In the genomic region with DNA sequence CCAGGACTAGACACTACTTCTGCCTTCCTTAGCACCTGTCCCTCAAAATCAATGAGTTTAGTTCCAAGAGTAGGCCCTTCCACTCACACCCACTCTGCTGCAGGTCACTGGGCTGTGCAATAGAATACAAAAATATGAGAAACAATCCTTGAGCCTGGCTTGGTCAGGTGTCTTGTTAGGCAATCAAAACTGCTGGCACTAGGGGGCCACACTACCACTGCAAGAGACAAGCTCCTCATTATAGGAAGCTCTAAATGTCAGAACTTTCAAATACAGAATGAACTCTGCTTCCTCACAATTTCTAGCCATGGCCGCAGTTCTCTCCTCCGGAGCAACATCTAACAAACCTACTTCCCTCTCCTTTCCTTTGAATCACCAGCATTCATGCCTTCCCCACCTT, we compare ENCODE assay signal across 7 cellular contexts. TPM values are rescaled to one million over a fixed set of nuclear protein-coding genes. Genes with fewer than 3 reads are reported as not detected.
DNase-seq lines count a peak whose midpoint lies in the region; ATAC-seq and TF ChIP-seq lines count a peak whose summit lies in the region.
"Not testable (repeated sequence)": the region's sequence is repeated elsewhere in the genome, so short reads cannot be mapped to it uniquely, and the experiment has no call there.

No MANE protein-coding gene starts in this region.

- not testable (repeated sequence) for H3K9ac ChIP-seq in NT2/D1 (ENCODE audit: insufficient read length, low read depth); neural progenitor cell

- peak in 2 of 4 donors; percentile 31 to 44 for ATAC-seq in heart left ventricle

- H3K9me3 Mint-ChIP-seq in neural progenitor cell: not testable (repeated sequence)

- peaks cover 19% of the 10 kb centered on the region for H3K36me3 Mint-ChIP-seq in neural progenitor cell

- not testable (repeated sequence) for H3K79me2 ChIP-seq in neural progenitor cell (ENCODE audit: low read depth)

- H3K4me1 Mint-ChIP-seq in neural progenitor cell: not testable (repeated sequence)

- H3K27ac Mint-ChIP-seq in neural progenitor cell: not testable (repeated sequence)

- intact Hi-C loops in heart left ventricle (cut with DNase I): not testable (repeated sequence)

- H4K20me1 ChIP-seq in neural progenitor cell (ENCODE audit: low read depth): not testable (repeated sequence)

- H3K27ac ChIP-seq in heart left ventricle, neural progenitor cell: not testable (repeated sequence)

- not testable (repeated sequence) for H3K36me3 ChIP-seq in NT2/D1 (ENCODE audit: insufficient read depth, insufficient read length, low read length); neural progenitor cell
- peaks cover 0 to 43% (median 30%) of the 10 kb centered on the region in 9 donors for H3K36me3 ChIP-seq in heart left ventricle

- H2AFZ ChIP-seq in neural progenitor cell (replicated peaks): not testable (repeated sequence)

- 75 to 89% (median 80%) methylated on average over 2 of the region's 2 CpGs for WGBS in heart left ventricle, 4 donors

- not testable (repeated sequence) for H3K9me3 ChIP-seq in NT2/D1 (ENCODE audit: insufficient read depth, low read length); heart left ventricle; neural progenitor cell (ENCODE audit: low read depth)

- DNase-seq in DMS114 treated with DMSO at 0.1 percent for 48 hours (lab: John Stamatoyannopoulos, UW; ENCODE audit: unreplicated experiment) (peak; percentile 24), NT2/D1 (ENCODE audit: low read depth, low spot score) (peak; percentile 5), cardiac fibroblast (ENCODE audit: low read depth in 2 of 2) (peak; percentile 24 to 46), heart left ventricle (peak in 1 of 5 donors; percentile 27), neural progenitor cell (ENCODE audit: low spot score) (peak; percentile 22)
- DNase-seq in HFF-Myc (ENCODE audit: extremely low read depth, low read depth): not testable (repeated sequence)
- peak; percentile 21 for DNase-seq in activated CD4-positive, alpha-beta T cell treated with anti-CD3 and anti-CD28 coated beads for 48 hours

- not testable (repeated sequence) for H3K27me3 Mint-ChIP-seq in neural progenitor cell (ENCODE audit: insufficient read depth, low read depth)

- not testable (repeated sequence) for H3K27me3 ChIP-seq in NT2/D1 (ENCODE audit: insufficient read depth, insufficient read length); heart left ventricle; neural progenitor cell

- TF ChIP-seq CTCF in HFF-Myc (IDR thresholded peaks at IDR 0.05; ENCODE audit: low read depth, low read length, missing control alignments): peak; percentile 30
- peak; percentile 12 for TF ChIP-seq CTCF in cardiac fibroblast (IDR thresholded peaks at IDR 0.05; ENCODE audit: low read depth, low read length)
- TF ChIP-seq CTCF in heart left ventricle (IDR thresholded peaks at IDR 0.05): peak in 7 of 12 donors; percentile 9 to 27 (median 23)
- TF ChIP-seq CTCF in neural progenitor cell (IDR thresholded peaks at IDR 0.05): peak; percentile 43

- not testable (repeated sequence) for TF ChIP-seq POLR2A in heart left ventricle (IDR thresholded peaks at IDR 0.05)

- not testable (repeated sequence) for H3K4me1 ChIP-seq in NT2/D1 (ENCODE audit: insufficient read depth, insufficient read length); heart left ventricle; neural progenitor cell

- not testable (repeated sequence) for H3F3A ChIP-seq in neural progenitor cell (ENCODE audit: low read depth)

- not testable (repeated sequence) for H3K4me2 ChIP-seq in neural progenitor cell

- H3K4me3 Mint-ChIP-seq in neural progenitor cell: not testable (repeated sequence)

- not testable (repeated sequence) for H3K4me3 ChIP-seq in HFF-Myc (replicated peaks; ENCODE audit: low read depth, low read length); NT2/D1 (ENCODE audit: insufficient read length, low read depth); cardiac fibroblast (replicated peaks in 1 of 2; ENCODE audit: low read depth in 2 of 2, low read length in 2 of 2); heart left ventricle; neural progenitor cell

RNA-seq across cellular contexts. Expression of a gene that starts 41.0 kb away (rescaled TPM):
- 10 to 100 TPM; 11.3 to 19.2 (median 16.1) TPM for total RNA-seq in heart left ventricle
- 10 to 100 TPM in 1 of 2 donors, 1 to 10 TPM in 1; 3.5 to 15.0 TPM for polyA plus RNA-seq in heart left ventricle
- 30.1 and 42.4 TPM in 2 replicates for total RNA-seq in neural progenitor cell (ENCODE audit: low replicate concordance)

RNA-seq across cellular contexts. Expression of a gene that starts 41.1 kb away (rescaled TPM):
- total RNA-seq in heart left ventricle (1 to 10 TPM in 8 of 9 donors, not detected in 1; 1.0 to 3.6 (median 2.7) TPM), neural progenitor cell (ENCODE audit: low replicate concordance) (0.06 and 1.4 TPM in 2 replicates)
- 1 to 10 TPM in 1 of 2 donors, under 1 TPM in 1; 0.32 to 1.6 TPM for polyA plus RNA-seq in heart left ventricle
